Comparison of ENCODE assay signal across 1 cellular context in genomic region chr22:18600325-18600724, GRCh38. TPM values are rescaled to one million over a fixed set of nuclear protein-coding genes. Genes with fewer than 3 reads are reported as not detected.
"Had no signal": no experiment of that assay in that cellular context is flagged by ENCODE, and none has a peak within 500 bp of the region (broad histone marks: within the 10 kb centered on the region; RNA-seq: fewer than 3 reads in every experiment).

No MANE protein-coding gene starts in this region.

RNA-seq across cellular contexts. Expression of gene RIMBP3, which starts 11.4 kb away (rescaled TPM):
- polyA plus RNA-seq: endothelial cell of umbilical vein had no signal
